In genomic region chr2:46294185-46294836, GRCh38 we compare ENCODE assay signal across 9 cellular contexts. TPM values are rescaled to one million over a fixed set of nuclear protein-coding genes. Genes with fewer than 3 reads are reported as not detected.
DNase-seq lines count a peak whose midpoint lies in the region; ATAC-seq, FAIRE-seq and TF ChIP-seq lines count a peak whose summit lies in the region.
"Had no signal": no experiment of that assay in that cellular context is flagged by ENCODE, and none has a peak within 500 bp of the region (broad histone marks: within the 10 kb centered on the region; RNA-seq: fewer than 3 reads in every experiment).

No MANE protein-coding gene starts in this region.

- H3K9me3 ChIP-seq in CD4-positive, CD25-positive, alpha-beta regulatory T cell (ENCODE audit: control insufficient read depth in 2 of 2, low read length in 2 of 2), result no peaks in the 10 kb centered on the region
- H3K9me3 ChIP-seq in H9 (ENCODE audit: control insufficient read depth, low read depth, low read length), result no peaks in the 10 kb centered on the region
- H3K9me3 ChIP-seq in kidney (ENCODE audit: control insufficient read depth in 1 of 2, low read length in 2 of 2), result no peaks in the 10 kb centered on the region

- H4K91ac ChIP-seq in H9 (ENCODE audit: insufficient read length, low read depth, low read length), result no peak overlapping the region

- H3K23ac ChIP-seq in H9 (ENCODE audit: insufficient read length, low read depth, low read length), result no peak overlapping the region

- H3K79me2 ChIP-seq in H9 (ENCODE audit: insufficient read depth, low read length), result no peaks in the 10 kb centered on the region

- no peak overlapping the region for H3T11ph ChIP-seq in H9 (ENCODE audit: low read length)

- H3K27ac ChIP-seq in CD4-positive, CD25-positive, alpha-beta regulatory T cell (ENCODE audit: insufficient read depth, low read length, poor library complexity, severe bottlenecking), result no peak overlapping the region
- H3K27ac ChIP-seq in H9 (ENCODE audit: insufficient read length, low read depth, low read length) (no peak overlapping the region), kidney (ENCODE audit: low read depth in 2 of 2, low read length in 2 of 2) (no peak overlapping the region)

- POLR2A ChIA-PET in activated CD8-positive, alpha-beta T cell treated with anti-CD3 and anti-CD28 coated beads, Interleukin-2, amount 10 ng/mL, durations not matched to agents 7 days and 5 days (lab: Charles Lee), result interaction anchor here (0.8 kb wide), 1 partner anchor 10 kb away, joined by 3 read pairs; no protein-coding TSS in a partner anchor

- no peaks in the 10 kb centered on the region for H3K79me1 ChIP-seq in H9 (ENCODE audit: insufficient read depth, low read depth, low read length, poor library complexity, severe bottlenecking)

- H4K8ac ChIP-seq in H9 (replicated peaks; ENCODE audit: insufficient read length, low read depth, low read length), result no peak overlapping the region

- peaks cover 4 to 32% (median 12%) of the 10 kb centered on the region in 4 donors for H3K4me1 Mint-ChIP-seq in CD4-positive, CD25-positive, alpha-beta regulatory T cell
- H3K4me1 Mint-ChIP-seq in H9, result peaks cover 21 to 27% of the 10 kb centered on the region in 2 experiments
- peaks cover 28% of the 10 kb centered on the region for H3K4me1 Mint-ChIP-seq in activated CD8-positive, alpha-beta T cell treated with anti-CD3 and anti-CD28 coated beads, Interleukin-2, amount 10 ng/mL, durations not matched to agents 7 days and 5 days (ENCODE audit: low read depth)

- H3K9ac ChIP-seq in H9 (ENCODE audit: extremely low read depth, insufficient read length, low read length) (no peak overlapping the region), kidney (ENCODE audit: low read length in 2 of 2) (no peak overlapping the region)

- no peak overlapping the region for H4K5ac ChIP-seq in H9 (ENCODE audit: insufficient read length, low read depth, low read length)

- H3K9me3 Mint-ChIP-seq in CD4-positive, CD25-positive, alpha-beta regulatory T cell, result peaks cover 0 to 2% (median 0%) of the 10 kb centered on the region in 7 donors
- H3K9me3 Mint-ChIP-seq in H9, result peaks cover 0 to 4% of the 10 kb centered on the region in 2 experiments; a peak in 2 of 5 replicates
- no peaks in the 10 kb centered on the region for H3K9me3 Mint-ChIP-seq in activated CD8-positive, alpha-beta T cell treated with anti-CD3 and anti-CD28 coated beads, Interleukin-2, amount 10 ng/mL, durations not matched to agents 7 days and 5 days (ENCODE audit: insufficient read depth)

- no peak overlapping the region for H3K14ac ChIP-seq in H9 (ENCODE audit: insufficient read depth, low read length)

- no peak for ATAC-seq in CD4-positive, CD25-positive, alpha-beta regulatory T cell (ENCODE audit: low read depth in 2 of 2)
- no peak for ATAC-seq in activated CD8-positive, alpha-beta T cell treated with anti-CD3 and anti-CD28 coated beads, Interleukin-2, amount 10 ng/mL, durations not matched to agents 7 days and 5 days
- ATAC-seq in GM19397 (IDR thresholded peaks at IDR 0.05; ENCODE audit: unreplicated experiment) (no peak), GM19035 (IDR thresholded peaks at IDR 0.05; ENCODE audit: unreplicated experiment) (no peak), GM21423 (IDR thresholded peaks at IDR 0.05; ENCODE audit: unreplicated experiment) (no peak)

- no peak overlapping the region for H2BK5ac ChIP-seq in H9 (ENCODE audit: insufficient read length, low read length)

- WGBS in H9 (ENCODE audit: extremely low coverage, insufficient read length, low lambda C conversion rate), result no CpG with 5 or more reads among the region's 7 CpGs

- no peak overlapping the region for H3K18ac ChIP-seq in H9 (ENCODE audit: insufficient read length, low read depth, low read length)

- FAIRE-seq in kidney (lab: Jason Lieb, UNC), result no peak
- FAIRE-seq: islet of Langerhans had no signal

- peaks cover 20% of the 10 kb centered on the region for H3K23me2 ChIP-seq in H9 (ENCODE audit: insufficient read length, low read depth, low read length, poor library complexity, severe bottlenecking)

- no peaks in the 10 kb centered on the region for H4K20me1 ChIP-seq in H9 (ENCODE audit: control insufficient read depth, insufficient read depth, insufficient read length)

- H2BK15ac ChIP-seq in H9 (ENCODE audit: low read depth, low read length), result no peak overlapping the region

- CTCF ChIA-PET in activated CD8-positive, alpha-beta T cell treated with anti-CD3 and anti-CD28 coated beads, Interleukin-2, amount 10 ng/mL, durations not matched to agents 7 days and 5 days (lab: Charles Lee), result interaction anchor here (0.9 to 2.4 kb wide), 14 partner anchors 9 to 301 kb away, joined by 3 to 19 read pairs (median 4); no protein-coding TSS in a partner anchor

- H3K4ac ChIP-seq in H9 (ENCODE audit: low read depth, low read length), result no peak overlapping the region

- peaks cover 23% of the 10 kb centered on the region for H3K4me1 ChIP-seq in CD4-positive, CD25-positive, alpha-beta regulatory T cell (ENCODE audit: control insufficient read depth, insufficient read depth, low read length, poor library complexity, severe bottlenecking)
- H3K4me1 ChIP-seq in H9 (ENCODE audit: insufficient read depth, low read length), result no peaks in the 10 kb centered on the region
- H3K4me1 ChIP-seq in kidney (ENCODE audit: control insufficient read depth in 1 of 2, insufficient read depth in 1 of 2, low read depth in 1 of 2, low read length in 2 of 2), result peaks cover 0 to 6% of the 10 kb centered on the region in 2 donors

- TF ChIP-seq CTCF in H9 (conservative IDR thresholded peaks at IDR 0.05), result peak; percentile 67
- TF ChIP-seq CTCF in kidney (IDR thresholded peaks at IDR 0.05; ENCODE audit: borderline replicate concordance, extremely low read depth, insufficient read depth), result peak; percentile 43

- H2BK120ac ChIP-seq in H9 (ENCODE audit: low read depth, low read length, poor library complexity, severe bottlenecking), result no peak overlapping the region

- no peak overlapping the region for H2BK12ac ChIP-seq in H9 (ENCODE audit: insufficient read length, low read depth, low read length)

- H3K36me3 Mint-ChIP-seq in CD4-positive, CD25-positive, alpha-beta regulatory T cell, result no peaks in the 10 kb centered on the region
- H3K36me3 Mint-ChIP-seq in H9 (ENCODE audit: insufficient read depth in 1 of 3, low read depth in 3 of 3), result no peaks in the 10 kb centered on the region; a peak in 1 of 7 replicates
- no peaks in the 10 kb centered on the region for H3K36me3 Mint-ChIP-seq in activated CD8-positive, alpha-beta T cell treated with anti-CD3 and anti-CD28 coated beads, Interleukin-2, amount 10 ng/mL, durations not matched to agents 7 days and 5 days (ENCODE audit: low read depth)

- H3K27ac Mint-ChIP-seq in CD4-positive, CD25-positive, alpha-beta regulatory T cell, result no peak overlapping the region
- no peak overlapping the region for H3K27ac Mint-ChIP-seq in H9
- H3K27ac Mint-ChIP-seq in activated CD8-positive, alpha-beta T cell treated with anti-CD3 and anti-CD28 coated beads, Interleukin-2, amount 10 ng/mL, durations not matched to agents 7 days and 5 days, result no peak overlapping the region

- peaks cover 51% of the 10 kb centered on the region for H3K27me3 Mint-ChIP-seq in CD4-positive, CD25-positive, alpha-beta regulatory T cell
- peaks cover 67% of the 10 kb centered on the region for H3K27me3 Mint-ChIP-seq in H9 (ENCODE audit: low read depth)
- H3K27me3 Mint-ChIP-seq in activated CD8-positive, alpha-beta T cell treated with anti-CD3 and anti-CD28 coated beads, Interleukin-2, amount 10 ng/mL, durations not matched to agents 7 days and 5 days (ENCODE audit: low read depth), result peaks cover 62% of the 10 kb centered on the region

- H3K36me3 ChIP-seq in CD4-positive, CD25-positive, alpha-beta regulatory T cell (ENCODE audit: control insufficient read depth, insufficient read depth, low read length), result no peaks in the 10 kb centered on the region
- H3K36me3 ChIP-seq in kidney (ENCODE audit: control insufficient read depth in 1 of 2, insufficient read depth in 2 of 2, low read length in 2 of 2), result peaks cover 0 to under 1% of the 10 kb centered on the region in 2 donors

- no peak overlapping the region for H3K4me2 ChIP-seq in H9 (ENCODE audit: insufficient read depth, insufficient read length, low read length)

- no peak overlapping the region for H2AK5ac ChIP-seq in H9 (ENCODE audit: insufficient read length, low read length)

- DNase-seq in CD4-positive, CD25-positive, alpha-beta regulatory T cell, result peak in 1 of 3 donors; percentile 40
- peak; percentile 59 for DNase-seq in H9
- DNase-seq in activated CD8-positive, alpha-beta T cell treated with anti-CD3 and anti-CD28 coated beads, Interleukin-2, amount 10 ng/mL, durations not matched to agents 7 days and 5 days, result peak; percentile 59
- no peak for DNase-seq in kidney
- DNase-seq in inferior parietal cortex (ENCODE audit: extremely low spot score), result no peak

- intact Hi-C loops in kidney (cut with DNase I), result no loop called here

- no peak overlapping the region for H2BK20ac ChIP-seq in H9 (ENCODE audit: low read depth, low read length, poor library complexity, severe bottlenecking)

- H3K56ac ChIP-seq in H9 (ENCODE audit: insufficient read length, low read depth, low read length), result no peak overlapping the region

- H2AFZ ChIP-seq in H9 (ENCODE audit: low read length), result no peak overlapping the region

- peaks cover 1% of the 10 kb centered on the region for H3K27me3 ChIP-seq in CD4-positive, CD25-positive, alpha-beta regulatory T cell (ENCODE audit: control insufficient read depth, insufficient read depth, low read length)
- peaks cover 31% of the 10 kb centered on the region for H3K27me3 ChIP-seq in H9 (ENCODE audit: insufficient read depth, low read length)

- H3K4me3 Mint-ChIP-seq in CD4-positive, CD25-positive, alpha-beta regulatory T cell, result peak overlapping the region; percentile 17 to 87 (median 40)
- H3K4me3 Mint-ChIP-seq in H9, result no peak overlapping the region; a peak in 2 of 5 replicates
- no peak overlapping the region for H3K4me3 Mint-ChIP-seq in activated CD8-positive, alpha-beta T cell treated with anti-CD3 and anti-CD28 coated beads, Interleukin-2, amount 10 ng/mL, durations not matched to agents 7 days and 5 days

- H3K4me3 ChIP-seq in CD4-positive, CD25-positive, alpha-beta regulatory T cell (ENCODE audit: low read depth, low read length), result no peak overlapping the region
- no peak overlapping the region for H3K4me3 ChIP-seq in kidney (ENCODE audit: low read length in 2 of 2)

RNA-seq across cellular contexts. Expression of gene EPAS1, which starts 2.9 kb away (rescaled TPM):
- 4.4 TPM for total RNA-seq in CD4-positive, CD25-positive, alpha-beta regulatory T cell
- polyA plus RNA-seq in CD4-positive, CD25-positive, alpha-beta regulatory T cell, result under 1 TPM in 2 of 4 donors, not detected in 2; 0.22 to 0.31 TPM
- 1.1 and 1.4 TPM in 2 replicates for total RNA-seq in H9 (2021)
- 10 to 100 TPM; 12.6 to 16.2 TPM for total RNA-seq in activated CD8-positive, alpha-beta T cell treated with anti-CD3 and anti-CD28 coated beads, Interleukin-2, amount 10 ng/mL, durations not matched to agents 7 days and 5 days
- total RNA-seq in kidney, result 398 TPM
- 142 TPM for polyA plus RNA-seq in kidney (ENCODE audit: insufficient read depth, low read depth, low replicate concordance)

Comparison
In these comparisons a context has a peak if more than half of its experiments do, and no peak if none do; other contexts are left out.
1. DNase-seq: peak in H9 (single experiment) and activated CD8-positive, alpha-beta T cell treated with anti-CD3 and anti-CD28 coated beads, Interleukin-2, amount 10 ng/mL, durations not matched to agents 7 days and 5 days (single experiment); none in kidney (single experiment) and inferior parietal cortex (single experiment).
2. H3K4me3 Mint-ChIP-seq: peak in CD4-positive, CD25-positive, alpha-beta regulatory T cell (4 of 4); none in H9 (0 of 2) and activated CD8-positive, alpha-beta T cell treated with anti-CD3 and anti-CD28 coated beads, Interleukin-2, amount 10 ng/mL, durations not matched to agents 7 days and 5 days (single experiment).
3. RNA of gene EPAS1, which starts 2.9 kb away (total RNA-seq): 398 TPM in kidney (single experiment); 12.6 to 16.2 TPM in activated CD8-positive, alpha-beta T cell treated with anti-CD3 and anti-CD28 coated beads, Interleukin-2, amount 10 ng/mL, durations not matched to agents 7 days and 5 days, 4.4 TPM in CD4-positive, CD25-positive, alpha-beta regulatory T cell (single experiment) and 1.1 to 1.4 TPM in H9; every median in the first group is over 10 times any median in the second.